In the genomic region with DNA sequence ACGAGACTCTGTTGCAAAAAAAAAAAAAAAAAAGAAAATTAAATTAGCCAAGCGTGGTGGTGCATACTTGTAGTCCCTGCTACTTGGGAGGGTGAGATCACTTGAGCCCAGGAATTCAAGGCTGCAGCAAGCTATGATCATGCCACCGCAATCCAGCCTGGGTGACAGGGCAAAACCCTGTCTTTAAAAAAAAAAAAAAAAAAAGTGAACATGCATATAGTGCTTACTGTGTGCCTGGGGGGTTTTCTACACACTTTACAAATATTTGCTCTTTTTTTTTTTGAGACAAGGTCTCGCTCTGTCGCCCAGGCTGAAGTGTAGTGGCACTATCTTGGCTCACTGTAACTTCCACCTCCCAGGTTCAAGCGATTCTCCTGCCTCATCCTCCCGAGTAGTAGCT, we compare ENCODE assay signal across 30 cellular contexts. TPM values are rescaled to one million over a fixed set of nuclear protein-coding genes. Genes with fewer than 3 reads are reported as not detected.
DNase-seq lines count a peak whose midpoint lies in the region; ATAC-seq and FAIRE-seq lines count a peak whose summit lies in the region.
"Had no signal": no experiment of that assay in that cellular context is flagged by ENCODE, and none has a peak within 500 bp of the region (broad histone marks: within the 10 kb centered on the region; RNA-seq: fewer than 3 reads in every experiment).

No MANE protein-coding gene starts in this region.

- no peak overlapping the region for H3K4ac ChIP-seq in trophoblast cell (ENCODE audit: low read depth, low read length)

- H3K23ac ChIP-seq in trophoblast cell (ENCODE audit: low read length), result no peak overlapping the region

- H2BK120ac ChIP-seq in trophoblast cell (ENCODE audit: insufficient read depth, low read length, poor library complexity), result no peak overlapping the region

- no peak overlapping the region for H4K12ac ChIP-seq in trophoblast cell (ENCODE audit: low read depth, low read length)

- H3K4me3 Mint-ChIP-seq in naive thymus-derived CD8-positive, alpha-beta T cell, result peak overlapping the region in 1 of 10 donors; percentile 24
- H3K4me3 Mint-ChIP-seq in activated T-helper 17 cell treated with anti-CD3 and anti-CD28 coated beads, Interleukin-2, amount 50 U/mL, for 72 hours, result no peak overlapping the region

- WGBS in trophoblast cell (ENCODE audit: extremely low coverage, insufficient coverage, insufficient read length), result no CpG with 5 or more reads among the region's 7 CpGs

- no peaks in the 10 kb centered on the region for H3K79me2 ChIP-seq in trophoblast cell (ENCODE audit: control insufficient read depth, insufficient read depth, low read length, poor library complexity)

- no peak for DNase-seq in naive thymus-derived CD8-positive, alpha-beta T cell
- DNase-seq in trophoblast cell (peak; percentile 65 to 76), GM19239 (ENCODE audit: insufficient read length, low spot score) (no peak)
- DNase-seq in stimulated activated CD4-positive, alpha-beta T cell treated with anti-CD3 and anti-CD28 coated beads, Interleukin-12 subunit alpha, Interleukin-12 subunit beta, amount 100 ng/mL, for 4 hours, result no peak
- DNase-seq: 8988T; ACHN; BE2C; CD4-positive, alpha-beta memory T cell; CD4-positive, CD25-positive, alpha-beta regulatory T cell; CD8-positive, alpha-beta memory T cell; COR-L47; DMS 273 treated with DMSO at 0.1 percent for 48 hours; DMS153; DMS53; DMS79; DND-41; EL; GDM1 had no signal

- no peak overlapping the region for H3K18ac ChIP-seq in trophoblast cell (ENCODE audit: low read length)

- peak overlapping the region; percentile 81 to 96 (median 88) for H3K4me2 ChIP-seq in BLaER1 treated with 17β-estradiol and CSF1 and Interleukin-3, amounts not matched to agents 10 nM and 100 nM
- H3K4me2 ChIP-seq in trophoblast cell (ENCODE audit: low read length), result no peak overlapping the region

- H3K27me3 Mint-ChIP-seq in naive thymus-derived CD8-positive, alpha-beta T cell, result no peaks in the 10 kb centered on the region
- no peaks in the 10 kb centered on the region for H3K27me3 Mint-ChIP-seq in activated T-helper 17 cell treated with anti-CD3 and anti-CD28 coated beads, Interleukin-2, amount 50 U/mL, for 72 hours
- H3K27me3 Mint-ChIP-seq: CD4-positive, alpha-beta memory T cell; CD4-positive, CD25-positive, alpha-beta regulatory T cell had no signal

- no peak overlapping the region for H2BK12ac ChIP-seq in trophoblast cell (ENCODE audit: low read length)

- no peaks in the 10 kb centered on the region for H3K79me1 ChIP-seq in trophoblast cell (ENCODE audit: low read length)

- H3K36me3 ChIP-seq in BLaER1 treated with 17β-estradiol and CSF1 and Interleukin-3, amounts not matched to agents 10 nM and 100 nM, result peaks cover 8 to 34% (median 10%) of the 10 kb centered on the region in 11 experiments
- H3K36me3 ChIP-seq in trophoblast cell (ENCODE audit: control insufficient read depth in 1 of 2, insufficient read depth in 2 of 2, low read length in 2 of 2), result peaks cover 0 to 9% of the 10 kb centered on the region in 2 experiments
- H3K36me3 ChIP-seq: BE2C had no signal

- H3K9me3 ChIP-seq in BLaER1 treated with 17β-estradiol and CSF1 and Interleukin-3, amounts not matched to agents 10 nM and 100 nM (replicated peaks in 1 of 11), result no peaks in the 10 kb centered on the region
- H3K9me3 ChIP-seq in trophoblast cell (ENCODE audit: insufficient read depth, low read depth, low read length), result no peaks in the 10 kb centered on the region
- H3K9me3 ChIP-seq: BE2C had no signal

- no peak overlapping the region for H2AK5ac ChIP-seq in trophoblast cell (ENCODE audit: low read length)

- 0 out of 22 replicates have a peak overlapping the region, but pooled peaks of 1 of the 11 experiments have one; percentile 37 for H3K9ac ChIP-seq in BLaER1 treated with 17β-estradiol and CSF1 and Interleukin-3, amounts not matched to agents 10 nM and 100 nM
- no peak overlapping the region for H3K9ac ChIP-seq in trophoblast cell (ENCODE audit: low read length)

- H3K36me3 Mint-ChIP-seq in naive thymus-derived CD8-positive, alpha-beta T cell, result peaks cover 0 to 36% (median 0%) of the 10 kb centered on the region in 3 donors
- H3K36me3 Mint-ChIP-seq in activated T-helper 17 cell treated with anti-CD3 and anti-CD28 coated beads, Interleukin-2, amount 50 U/mL, for 72 hours (ENCODE audit: low read depth), result peaks cover 16% of the 10 kb centered on the region

- peaks cover 91 to 100% (median 96%) of the 10 kb centered on the region in 10 experiments for H3K4me1 ChIP-seq in BLaER1 treated with 17β-estradiol and CSF1 and Interleukin-3, amounts not matched to agents 10 nM and 100 nM
- H3K4me1 ChIP-seq in trophoblast cell (ENCODE audit: control insufficient read depth in 1 of 2, insufficient read depth in 2 of 2, low read length in 2 of 2), result peaks cover 0 to 2% of the 10 kb centered on the region in 2 experiments
- H3K4me1 ChIP-seq: BE2C had no signal

- H3K4me1 Mint-ChIP-seq in naive thymus-derived CD8-positive, alpha-beta T cell, result peaks cover 60 to 89% (median 87%) of the 10 kb centered on the region in 4 donors
- peaks cover 30% of the 10 kb centered on the region for H3K4me1 Mint-ChIP-seq in activated T-helper 17 cell treated with anti-CD3 and anti-CD28 coated beads, Interleukin-2, amount 50 U/mL, for 72 hours

- H3K14ac ChIP-seq in trophoblast cell (ENCODE audit: low read length), result no peak overlapping the region

- no peaks in the 10 kb centered on the region for H3K9me3 Mint-ChIP-seq in naive thymus-derived CD8-positive, alpha-beta T cell
- no peaks in the 10 kb centered on the region for H3K9me3 Mint-ChIP-seq in activated T-helper 17 cell treated with anti-CD3 and anti-CD28 coated beads, Interleukin-2, amount 50 U/mL, for 72 hours
- H3K9me3 Mint-ChIP-seq: CD4-positive, alpha-beta memory T cell; CD4-positive, CD25-positive, alpha-beta regulatory T cell; CD8-positive, alpha-beta memory T cell had no signal

- no peak overlapping the region for H4K91ac ChIP-seq in trophoblast cell (ENCODE audit: low read depth, low read length)

- no peak overlapping the region for H4K8ac ChIP-seq in trophoblast cell (ENCODE audit: low read depth, low read length)

- peak overlapping the region in 4 of 11 experiments; percentile 24 to 89 (median 56); a peak in 4 of 22 replicates for H3K27ac ChIP-seq in BLaER1 treated with 17β-estradiol and CSF1 and Interleukin-3, amounts not matched to agents 10 nM and 100 nM
- no peak overlapping the region for H3K27ac ChIP-seq in trophoblast cell (ENCODE audit: low read depth, low read length)

- peaks cover 0 to 80% (median 11%) of the 10 kb centered on the region in 11 experiments; a peak in 10 of 22 replicates for H4K20me1 ChIP-seq in BLaER1 treated with 17β-estradiol and CSF1 and Interleukin-3, amounts not matched to agents 10 nM and 100 nM

- H3K27me3 ChIP-seq in BLaER1 treated with 17β-estradiol and CSF1 and Interleukin-3, amounts not matched to agents 10 nM and 100 nM, result no peaks in the 10 kb centered on the region
- H3K27me3 ChIP-seq in trophoblast cell (ENCODE audit: insufficient read depth, low read length), result no peaks in the 10 kb centered on the region
- H3K27me3 ChIP-seq: BE2C had no signal

- H3K27ac Mint-ChIP-seq in naive thymus-derived CD8-positive, alpha-beta T cell, result peak overlapping the region in 7 of 10 donors; percentile 15 to 97 (median 77)
- H3K27ac Mint-ChIP-seq in activated T-helper 17 cell treated with anti-CD3 and anti-CD28 coated beads, Interleukin-2, amount 50 U/mL, for 72 hours, result no peak overlapping the region

- POLR2A ChIA-PET in naive thymus-derived CD8-positive, alpha-beta T cell (lab: Charles Lee), result interaction anchor here (0.7 to 1.7 kb wide), 4 partner anchors 8 to 94 kb away, joined by 3 to 9 read pairs (median 4); no protein-coding TSS in a partner anchor

- H3K4me3 ChIP-seq in BLaER1 treated with 17β-estradiol and CSF1 and Interleukin-3, amounts not matched to agents 10 nM and 100 nM, result no peak overlapping the region
- H3K4me3 ChIP-seq in trophoblast cell (ENCODE audit: low read depth, low read length), result no peak overlapping the region
- H3K4me3 ChIP-seq: GM12878 had no signal

- H2BK5ac ChIP-seq in trophoblast cell (ENCODE audit: low read depth, low read length, poor library complexity), result no peak overlapping the region

- H2AFZ ChIP-seq in trophoblast cell (ENCODE audit: insufficient read depth, low read length, poor library complexity), result no peak overlapping the region

- no peak for ATAC-seq in naive thymus-derived CD8-positive, alpha-beta T cell
- ATAC-seq in activated T-helper 17 cell treated with anti-CD3 and anti-CD28 coated beads, Interleukin-2, amount 50 U/mL, for 72 hours (replicated peaks), result no peak
- ATAC-seq in HG02973 (IDR thresholded peaks at IDR 0.05; ENCODE audit: unreplicated experiment), result no peak
- ATAC-seq: GM12878 had no signal

- FAIRE-seq in GM19239 (lab: Jason Lieb, UNC), result no peak
- FAIRE-seq: A204.1, GM12878, GM12892, GM18507 had no signal

RNA-seq across cellular contexts. Expression of gene TPST2, which starts 12.9 kb away (rescaled TPM):
- total RNA-seq in naive thymus-derived CD8-positive, alpha-beta T cell, result 10 to 100 TPM; 40.8 to 43.2 TPM
- 100 to 1,000 TPM in 2 of 3 donors, 10 to 100 TPM in 1; 87.9 to 134 (median 126) TPM for polyA plus RNA-seq in naive thymus-derived CD8-positive, alpha-beta T cell
- polyA plus RNA-seq in trophoblast cell (2013), result 19.1 and 19.8 TPM in 2 replicates
- total RNA-seq in activated T-helper 17 cell treated with anti-CD3 and anti-CD28 coated beads, Interleukin-2, amount 50 U/mL, for 72 hours, result 10 to 100 TPM; 23.2 to 27.5 TPM

RNA-seq across cellular contexts. Expression of gene CRYBB1, which starts 40.7 kb away (rescaled TPM):
- not detected for total RNA-seq in naive thymus-derived CD8-positive, alpha-beta T cell
- not detected for polyA plus RNA-seq in naive thymus-derived CD8-positive, alpha-beta T cell
- not detected in 2 replicates for polyA plus RNA-seq in trophoblast cell (2013)
- total RNA-seq in activated T-helper 17 cell treated with anti-CD3 and anti-CD28 coated beads, Interleukin-2, amount 50 U/mL, for 72 hours, result not detected
- total RNA-seq: A673; CD4-positive, alpha-beta memory T cell; CD4-positive, CD25-positive, alpha-beta regulatory T cell; CD8-positive, alpha-beta memory T cell; Daoy; G401 had no signal
- polyA plus RNA-seq: AG04450; CD4-positive, alpha-beta memory T cell; CD4-positive, CD25-positive, alpha-beta regulatory T cell; CD8-positive, alpha-beta memory T cell had no signal

RNA-seq across cellular contexts. Expression of gene CRYBA4, which starts 44.7 kb away (rescaled TPM):
- total RNA-seq in naive thymus-derived CD8-positive, alpha-beta T cell, result not detected
- polyA plus RNA-seq in naive thymus-derived CD8-positive, alpha-beta T cell, result under 1 TPM in 1 of 3 donors, not detected in 2; 0.43 TPM
- not detected in 2 replicates for polyA plus RNA-seq in trophoblast cell (2013)
- 1 to 10 TPM in 1 of 2 donors, not detected in 1; 1.2 TPM for total RNA-seq in activated T-helper 17 cell treated with anti-CD3 and anti-CD28 coated beads, Interleukin-2, amount 50 U/mL, for 72 hours
- total RNA-seq: A673; CD4-positive, alpha-beta memory T cell; CD4-positive, CD25-positive, alpha-beta regulatory T cell; CD8-positive, alpha-beta memory T cell; Daoy; G401 had no signal
- polyA plus RNA-seq: AG04450; CD14-positive monocyte; CD4-positive, alpha-beta memory T cell; CD8-positive, alpha-beta memory T cell had no signal

Comparison
In these comparisons a context has a peak if more than half of its experiments do, and no peak if none do; other contexts are left out.
1. DNase-seq: peak in trophoblast cell (2 of 2); none in naive thymus-derived CD8-positive, alpha-beta T cell (0 of 10), stimulated activated CD4-positive, alpha-beta T cell treated with anti-CD3 and anti-CD28 coated beads, Interleukin-12 subunit alpha, Interleukin-12 subunit beta, amount 100 ng/mL, for 4 hours (single experiment) and GM19239 (single experiment).